ENCODE assay signal across 13 cellular contexts in the genomic region with DNA sequence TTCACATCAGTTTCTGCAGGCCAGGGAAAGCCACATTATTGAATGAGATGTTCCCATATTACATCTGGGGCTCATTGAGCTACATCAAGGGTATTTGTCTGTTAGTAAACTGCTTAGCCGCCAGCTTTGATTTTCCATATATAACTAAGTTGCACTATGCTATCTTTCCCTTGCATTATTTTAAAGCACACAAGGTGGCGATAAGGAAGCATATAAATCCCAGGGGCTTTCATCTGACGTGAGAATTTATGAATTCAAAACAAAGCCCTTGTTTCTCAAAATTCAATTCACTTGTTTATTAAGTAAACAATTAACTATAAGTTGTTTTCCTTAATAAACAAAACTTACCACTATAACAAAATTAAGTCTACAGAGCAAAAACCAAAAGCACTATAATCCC.
DNase-seq lines count a peak whose midpoint lies in the region; ATAC-seq and TF ChIP-seq lines count a peak whose summit lies in the region.
"Had no signal": no experiment of that assay in that cellular context is flagged by ENCODE, and none has a peak within 500 bp of the region (broad histone marks: within the 10 kb centered on the region; RNA-seq: fewer than 3 reads in every experiment).

No MANE protein-coding gene starts in this region.

- H3K36me3 ChIP-seq in mucosa of descending colon (ENCODE audit: low read depth): no peaks in the 10 kb centered on the region
- H3K36me3 ChIP-seq: stomach had no signal

- no peaks in the 10 kb centered on the region for H3K4me1 ChIP-seq in mucosa of descending colon (ENCODE audit: low read depth)
- H3K4me1 ChIP-seq: body of pancreas, stomach had no signal

- no peaks in the 10 kb centered on the region for H3K9me3 ChIP-seq in mucosa of descending colon
- H3K9me3 ChIP-seq: body of pancreas, stomach had no signal

- TF ChIP-seq CTCF in mucosa of descending colon (IDR thresholded peaks at IDR 0.05): no peak
- TF ChIP-seq CTCF in GM20000 (IDR thresholded peaks at IDR 0.05; ENCODE audit: extremely low read depth, missing control alignments): no peak

- DNase-seq in D341Med (ENCODE audit: low spot score): peak; percentile 37
- DNase-seq in HuH-7 (ENCODE audit: low spot score): peak; percentile 3
- DNase-seq in NCI-H774 (lab: John Stamatoyannopoulos, UW): peak; percentile 37
- DNase-seq in fibroblast of the conjunctiva (ENCODE audit: low read depth): peak; percentile 10
- no peak for DNase-seq in mucosa of descending colon
- DNase-seq in NCI-H2107 (lab: John Stamatoyannopoulos, UW): no peak
- no peak for DNase-seq in GM20000 (ENCODE audit: low spot score)
- no peak for DNase-seq in left colon
- DNase-seq: activated CD4-positive, alpha-beta T cell treated with anti-CD3 and anti-CD28 coated beads for 36 hours; body of pancreas; CD4-positive, alpha-beta memory T cell; midbrain; stomach had no signal

- ATAC-seq in mucosa of descending colon (no peak), left colon (no peak)
- ATAC-seq: activated CD4-positive, alpha-beta T cell treated with anti-CD3 and anti-CD28 coated beads for 36 hours; body of pancreas had no signal

- H3K4me3 ChIP-seq in mucosa of descending colon: no peak overlapping the region
- H3K4me3 ChIP-seq: body of pancreas, stomach had no signal

- intact Hi-C loops in mucosa of descending colon (cut with DNase I, micrococcal nuclease) (no loop called here), left colon (cut with DNase I, micrococcal nuclease) (no loop called here)

Comparison
In these comparisons a context has a peak if more than half of its experiments do, and no peak if none do; other contexts are left out.
1. DNase-seq: peak in D341Med (single experiment), HuH-7 (single experiment), NCI-H774 (single experiment) and fibroblast of the conjunctiva (single experiment); none in mucosa of descending colon (0 of 3), NCI-H2107 (single experiment), GM20000 (single experiment) and left colon (0 of 2).